Comparison of ENCODE assay signal across 21 cellular contexts in the genomic region with DNA sequence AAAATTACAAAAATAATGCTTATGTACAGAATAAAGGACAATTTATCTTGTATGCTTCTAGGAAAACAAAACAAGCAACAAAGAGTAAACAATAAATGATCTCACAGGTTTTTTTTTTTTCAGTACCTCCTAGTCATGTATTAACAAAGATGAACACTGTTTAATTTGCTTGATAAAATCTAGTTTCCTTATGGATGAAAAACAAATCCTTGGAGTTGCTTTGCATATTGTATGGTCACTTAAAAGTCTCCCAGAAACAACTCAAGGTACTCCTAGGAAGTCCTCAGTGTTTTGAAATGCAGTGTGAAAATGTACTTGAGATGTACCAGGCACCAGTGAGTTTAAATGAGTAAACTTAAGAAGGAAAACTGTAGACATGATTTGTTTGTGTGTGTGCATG.
DNase-seq lines count a peak whose midpoint lies in the region; ATAC-seq and TF ChIP-seq lines count a peak whose summit lies in the region.
"Had no signal": no experiment of that assay in that cellular context is flagged by ENCODE, and none has a peak within 500 bp of the region (broad histone marks: within the 10 kb centered on the region; RNA-seq: fewer than 3 reads in every experiment).

No MANE protein-coding gene starts in this region.

- H3F3A ChIP-seq in SU-DHL-6 (ENCODE audit: insufficient read depth), result no peaks in the 10 kb centered on the region; the same call in 1 of the 2 replicates

- no peak overlapping the region for H3K4me3 ChIP-seq in DND-41 (ENCODE audit: low read depth in 1 of 2, low read length in 2 of 2)
- no peak overlapping the region for H3K4me3 ChIP-seq in LNCaP clone FGC (ENCODE audit: low read depth, low read length)
- H3K4me3 ChIP-seq in SU-DHL-6 (ENCODE audit: insufficient read depth, low read length, poor library complexity, severe bottlenecking), result no peak overlapping the region
- H3K4me3 ChIP-seq: BLaER1, GM12878 had no signal

- intact Hi-C loops in left ventricle myocardium superior (cut with micrococcal nuclease), result no loop called here

- H3K4me1 ChIP-seq in DND-41 (ENCODE audit: insufficient read depth, low read length), result no peaks in the 10 kb centered on the region
- H3K4me1 ChIP-seq: BE2C, BLaER1 had no signal

- H3K27me3 ChIP-seq in DND-41 (ENCODE audit: insufficient read depth, low read length, poor library complexity) (no peaks in the 10 kb centered on the region), SU-DHL-6 (ENCODE audit: low read length) (no peaks in the 10 kb centered on the region)
- H3K27me3 ChIP-seq: BE2C, BLaER1 had no signal

- peak overlapping the region; percentile 52 for H2AFZ ChIP-seq in DND-41 (ENCODE audit: low read depth, low read length)
- H2AFZ ChIP-seq in SU-DHL-6 (ENCODE audit: low read depth, low read length, severe bottlenecking), result peak overlapping the region; percentile 32

- H3K79me2 ChIP-seq in DND-41 (ENCODE audit: insufficient read depth, low read length) (no peaks in the 10 kb centered on the region), SU-DHL-6 (ENCODE audit: insufficient read depth, low read length) (no peaks in the 10 kb centered on the region)

- H4K20me1 ChIP-seq in DND-41 (ENCODE audit: insufficient read depth, low read length), result no peaks in the 10 kb centered on the region
- H4K20me1 ChIP-seq in SU-DHL-6 (ENCODE audit: low read depth, low read length), result no peaks in the 10 kb centered on the region
- H4K20me1 ChIP-seq: BLaER1 had no signal

- no peak overlapping the region for H3K4me2 ChIP-seq in DND-41 (ENCODE audit: insufficient read depth, low read length)
- no peak overlapping the region for H3K4me2 ChIP-seq in SU-DHL-6 (ENCODE audit: low read depth, low read length, poor library complexity, severe bottlenecking)
- H3K4me2 ChIP-seq: BLaER1 had no signal

- no peaks in the 10 kb centered on the region for H3K36me3 ChIP-seq in DND-41 (ENCODE audit: insufficient read depth, low read length)
- H3K36me3 ChIP-seq in SU-DHL-6 (ENCODE audit: low read length), result no peaks in the 10 kb centered on the region
- H3K36me3 ChIP-seq: BE2C, BLaER1 had no signal

- no peak overlapping the region for H3K27ac ChIP-seq in DND-41 (ENCODE audit: low read length)
- no peak overlapping the region for H3K27ac ChIP-seq in SU-DHL-6 (ENCODE audit: low read depth, low read length)
- H3K27ac ChIP-seq: BLaER1 had no signal

- ATAC-seq in DND-41 (ENCODE audit: insufficient read depth, low read depth) (no peak), left ventricle myocardium superior (no peak)
- ATAC-seq: GM12878 had no signal

- DNase-seq in DMS53 (lab: John Stamatoyannopoulos, UW) (peak; percentile 8), DMS53 treated with DMSO at 0.1 percent for 48 hours (lab: John Stamatoyannopoulos, UW; ENCODE audit: unreplicated experiment) (no peak), DND-41 (no peak), LNCaP clone FGC (ENCODE audit: low read depth) (peak; percentile 70), left ventricle myocardium superior (no peak), NOMO-1 treated with dmso at 0.1 percent for 144 hours (lab: John Stamatoyannopoulos, UW; ENCODE audit: unreplicated experiment) (no peak)
- DNase-seq in activated T-cell treated with anti-CD3 and anti-CD28 coated beads, Interleukin-2, amount 50 U/mL, for 1 hour, result no peak
- DNase-seq: 8988T; ACHN; BE2C; C1 segment of cervical spinal cord; CD4-positive, alpha-beta memory T cell; CD4-positive, CD25-positive, alpha-beta regulatory T cell; CD8-positive, alpha-beta memory T cell; COR-L47; DMS79 treated with DMSO at 0.1 percent for 48 hours; EL; GDM1 had no signal

- TF ChIP-seq CTCF in DND-41 (IDR thresholded peaks at IDR 0.05; ENCODE audit: borderline replicate concordance, extremely low read depth, low read length, poor library complexity, severe bottlenecking) (no peak), LNCaP clone FGC (IDR thresholded peaks at IDR 0.05; ENCODE audit: control insufficient read depth, extremely low read depth, insufficient read depth) (no peak), SU-DHL-6 (IDR thresholded peaks at IDR 0.05; ENCODE audit: insufficient read depth, low read length, poor library complexity, severe bottlenecking) (no peak)

- H3K9me3 ChIP-seq in DND-41 (ENCODE audit: insufficient read depth, low read length, severe bottlenecking), result peaks cover 3% of the 10 kb centered on the region
- H3K9me3 ChIP-seq in SU-DHL-6 (ENCODE audit: insufficient read depth, low read length), result no peaks in the 10 kb centered on the region
- H3K9me3 ChIP-seq: BE2C, BLaER1 had no signal

- H3K9me2 ChIP-seq in SU-DHL-6 (replicated peaks; ENCODE audit: insufficient read depth, low read length), result no peaks in the 10 kb centered on the region

- H3K9ac ChIP-seq in DND-41 (ENCODE audit: low read depth, low read length) (no peak overlapping the region), SU-DHL-6 (ENCODE audit: low read length) (no peak overlapping the region)
- H3K9ac ChIP-seq: BLaER1 had no signal

Comparison
In these comparisons a context has a peak if more than half of its experiments do, and no peak if none do; other contexts are left out.
1. DNase-seq: peak in DMS53 (single experiment) and LNCaP clone FGC (single experiment); none in DMS53 treated with DMSO at 0.1 percent for 48 hours (single experiment), DND-41 (single experiment), left ventricle myocardium superior (single experiment), NOMO-1 treated with dmso at 0.1 percent for 144 hours (single experiment) and activated T-cell treated with anti-CD3 and anti-CD28 coated beads, Interleukin-2, amount 50 U/mL, for 1 hour (single experiment).